Comparison of ENCODE assay signal across 10 cellular contexts in genomic region chr5:34685485-34686197, GRCh38. TPM values are rescaled to one million over a fixed set of nuclear protein-coding genes. Genes with fewer than 3 reads are reported as not detected.
DNase-seq lines count a peak whose midpoint lies in the region; ATAC-seq and TF ChIP-seq lines count a peak whose summit lies in the region.
"Had no signal": no experiment of that assay in that cellular context is flagged by ENCODE, and none has a peak within 500 bp of the region (broad histone marks: within the 10 kb centered on the region; RNA-seq: fewer than 3 reads in every experiment).

No MANE protein-coding gene starts in this region.

- POLR2A ChIA-PET in CD4-positive, alpha-beta T cell (lab: Charles Lee) = no interaction called here

- H3K27me3 ChIP-seq in endodermal cell (ENCODE audit: control insufficient read depth, insufficient read depth, low read length, poor library complexity, severe bottlenecking) = no peaks in the 10 kb centered on the region
- H3K27me3 ChIP-seq in CD4-positive, alpha-beta T cell (ENCODE audit: control insufficient read depth, insufficient read depth, low read length) = no peaks in the 10 kb centered on the region

- intact Hi-C loops in Calu3 (cut with micrococcal nuclease; ENCODE audit: unreplicated experiment) = loop anchor here (5.0 to 10.0 kb wide), 3 partner anchors 88 to 209 kb away; no protein-coding TSS in a partner anchor
- intact Hi-C loops in CD4-positive, alpha-beta T cell (cut with DNase I, micrococcal nuclease) = no loop called here
- intact Hi-C loops in sciatic nerve (cut with DNase I) = no loop called here

- H3K4me1 Mint-ChIP-seq in Calu3 (ENCODE audit: low read depth, unreplicated experiment) (peaks cover 74% of the 10 kb centered on the region), endodermal cell (peaks cover 65% of the 10 kb centered on the region), nephron (peaks cover 75% of the 10 kb centered on the region)
- no peaks in the 10 kb centered on the region for H3K4me1 Mint-ChIP-seq in CD4-positive, alpha-beta T cell (ENCODE audit: low read depth)

- H3K9me3 Mint-ChIP-seq in Calu3 (ENCODE audit: low read depth, unreplicated experiment) (no peaks in the 10 kb centered on the region), endodermal cell (peaks cover 2% of the 10 kb centered on the region), nephron (no peaks in the 10 kb centered on the region)
- H3K9me3 Mint-ChIP-seq in CD4-positive, alpha-beta T cell = no peaks in the 10 kb centered on the region

- H3K36me3 ChIP-seq in endodermal cell (ENCODE audit: control insufficient read depth, insufficient read depth, low read length) = peaks cover 31% of the 10 kb centered on the region

- ATAC-seq in CD4-positive, alpha-beta T cell (ENCODE audit: poor library complexity) = no peak
- no peak for ATAC-seq in sciatic nerve

- H3K27ac Mint-ChIP-seq in Calu3 (ENCODE audit: unreplicated experiment) = peak overlapping the region; percentile 93
- H3K27ac Mint-ChIP-seq in endodermal cell = peak overlapping the region; percentile 90
- peak overlapping the region; percentile 85 to 95 (median 93) for H3K27ac Mint-ChIP-seq in nephron
- no peak overlapping the region for H3K27ac Mint-ChIP-seq in CD4-positive, alpha-beta T cell

- H3K4me3 ChIP-seq in endodermal cell (ENCODE audit: low read length) = peak overlapping the region; percentile 10

- H3K9ac ChIP-seq in endodermal cell (ENCODE audit: extremely low read depth, low read length, poor library complexity, severe bottlenecking) = peak overlapping the region; percentile 26

- H3K27me3 Mint-ChIP-seq in Calu3 (ENCODE audit: unreplicated experiment) (no peaks in the 10 kb centered on the region), endodermal cell (ENCODE audit: insufficient read depth) (no peaks in the 10 kb centered on the region), nephron (ENCODE audit: low read depth) (no peaks in the 10 kb centered on the region)
- H3K27me3 Mint-ChIP-seq in CD4-positive, alpha-beta T cell = no peaks in the 10 kb centered on the region

- H3K4me3 Mint-ChIP-seq in Calu3 (ENCODE audit: low read depth, unreplicated experiment) = peak overlapping the region; percentile 60
- H3K4me3 Mint-ChIP-seq in endodermal cell = peak overlapping the region; percentile 30
- peak overlapping the region; percentile 0 to 62 (median 8) for H3K4me3 Mint-ChIP-seq in nephron
- H3K4me3 Mint-ChIP-seq in CD4-positive, alpha-beta T cell = no peak overlapping the region

- TF ChIP-seq CTCF in Calu3 (IDR thresholded peaks at IDR 0.05; ENCODE audit: unreplicated experiment) = no peak
- no peak for TF ChIP-seq CTCF in endodermal cell (conservative IDR thresholded peaks at IDR 0.05)
- TF ChIP-seq CTCF in nephron (IDR thresholded peaks at IDR 0.05; ENCODE audit: unreplicated experiment in 3 of 3) = no peak
- TF ChIP-seq CTCF in CD4-positive, alpha-beta T cell (IDR thresholded peaks at IDR 0.05) = no peak

- BruUV-seq in Calu3 (replicated peaks; lab: Mats Ljungman, UMichigan) = no TSS peak

- DNase-seq in Calu3 (no peak), NCI-H69 (lab: John Stamatoyannopoulos, UW) (peak; percentile 38), endodermal cell (peak; percentile 75), HPDE6-E6E7 (ENCODE audit: extremely low spot score) (no peak), sciatic nerve (ENCODE audit: low spot score) (no peak), NCI-H2196 (lab: John Stamatoyannopoulos, UW; ENCODE audit: unreplicated experiment) (no peak)
- no peak for DNase-seq in CD4-positive, alpha-beta T cell
- DNase-seq: activated CD4-positive, alpha-beta T cell treated with anti-CD3 and anti-CD28 coated beads for 48 hours; KG1 had no signal

- CTCF ChIA-PET in Calu3 (lab: Charles Lee) = interaction anchor here (0.7 to 1.4 kb wide), 2 partner anchors 86 to 198 kb away, joined by 3 read pairs; no protein-coding TSS in a partner anchor
- CTCF ChIA-PET in CD4-positive, alpha-beta T cell (lab: Charles Lee) = no interaction called here

- H3K4me1 ChIP-seq in endodermal cell (ENCODE audit: control insufficient read depth, insufficient read depth, low read length) = peaks cover 21% of the 10 kb centered on the region

- WGBS in endodermal cell (ENCODE audit: insufficient coverage in 1 of 2, insufficient read length in 1 of 2), 2 experiments = 14 to 25% methylated on average over 1 of the region's 1 CpG

- peak overlapping the region; percentile 95 for H3K27ac ChIP-seq in endodermal cell (ENCODE audit: low read depth, low read length)
- H3K27ac ChIP-seq in CD4-positive, alpha-beta T cell (ENCODE audit: low read depth, low read length) = no peak overlapping the region

- peaks cover 25% of the 10 kb centered on the region for H3K36me3 Mint-ChIP-seq in Calu3 (ENCODE audit: insufficient read depth, unreplicated experiment)
- H3K36me3 Mint-ChIP-seq in endodermal cell (ENCODE audit: low read depth) = peaks cover 28% of the 10 kb centered on the region
- H3K36me3 Mint-ChIP-seq in nephron (ENCODE audit: low read depth) = peaks cover 18% of the 10 kb centered on the region
- no peaks in the 10 kb centered on the region for H3K36me3 Mint-ChIP-seq in CD4-positive, alpha-beta T cell (ENCODE audit: low read depth)

- peaks cover 5% of the 10 kb centered on the region for H3K9me3 ChIP-seq in endodermal cell (ENCODE audit: control insufficient read depth, low read length)
- H3K9me3 ChIP-seq in CD4-positive, alpha-beta T cell (ENCODE audit: control insufficient read depth, low read length) = no peaks in the 10 kb centered on the region

RNA-seq across cellular contexts. Expression of gene RAI14, which starts 29.5 kb away (rescaled TPM):
- 56.2 and 84.3 TPM in 2 replicates for total RNA-seq in Calu3 (2022)
- total RNA-seq in endodermal cell = 10 to 100 TPM; 66.6 to 87.5 TPM
- 68.8 TPM for polyA plus RNA-seq in endodermal cell (2013, experiment 1 of 2)
- 63.3 TPM for polyA plus RNA-seq in endodermal cell (2013, experiment 2 of 2)
- under 1 TPM; 0.20 to 0.60 TPM for total RNA-seq in CD4-positive, alpha-beta T cell
- 147 TPM for total RNA-seq in sciatic nerve

Comparison
In these comparisons a context has a peak if more than half of its experiments do, and no peak if none do; other contexts are left out.
1. DNase-seq: peak in NCI-H69 (single experiment) and endodermal cell (single experiment); none in Calu3 (single experiment), CD4-positive, alpha-beta T cell (0 of 10), HPDE6-E6E7 (single experiment), sciatic nerve (single experiment) and NCI-H2196 (single experiment).
2. RNA of gene RAI14, which starts 29.5 kb away (total RNA-seq): 147 TPM in sciatic nerve (single experiment), 66.6 to 87.5 TPM in endodermal cell and 56.2 to 84.3 TPM in Calu3; 0.20 to 0.60 TPM in CD4-positive, alpha-beta T cell; every median in the first group is over 10 times any median in the second.